Comparison of ENCODE assay signal across 2 cellular contexts in genomic region chr9:119951090-119951489, GRCh38.
TF ChIP-seq lines count a peak whose summit lies in the region.

No MANE protein-coding gene starts in this region.

TF ChIP-seq in liver, 16 proteins besides CTCF, POLR2A, EP300 and RAD21:
- no peak for TF ChIP-seq REST (IDR thresholded peaks at IDR 0.05)
- TF ChIP-seq RXRA (IDR thresholded peaks at IDR 0.05): peak in 1 of 2 donors; percentile 25
- TF ChIP-seq SP1 (IDR thresholded peaks at IDR 0.05): peak; percentile 11

TF ChIP-seq in HepG2, 621 proteins besides CTCF, POLR2A, EP300 and RAD21 (continued from another document):
- TF ChIP-seq ZFP36L2 (CRISPR knock-in tag; IDR thresholded peaks at IDR 0.05): no peak
- no peak for TF ChIP-seq ZNF503 (CRISPR knock-in tag; IDR thresholded peaks at IDR 0.05)
- TF ChIP-seq ZNF772 (CRISPR knock-in tag; IDR thresholded peaks at IDR 0.05): no peak
- TF ChIP-seq ZBTB20 (CRISPR knock-in tag; IDR thresholded peaks at IDR 0.05; ENCODE audit: borderline replicate concordance, low read depth): no peak
- TF ChIP-seq ZNF841 (CRISPR knock-in tag; IDR thresholded peaks at IDR 0.05; ENCODE audit: borderline replicate concordance): no peak
- no peak for TF ChIP-seq AFF4 (CRISPR knock-in tag; IDR thresholded peaks at IDR 0.05)
- TF ChIP-seq HNF1B (CRISPR knock-in tag; IDR thresholded peaks at IDR 0.05): no peak
- no peak for TF ChIP-seq ARNTL (CRISPR knock-in tag; IDR thresholded peaks at IDR 0.05)
- no peak for TF ChIP-seq ZNF142 (CRISPR knock-in tag; IDR thresholded peaks at IDR 0.05)
- TF ChIP-seq ZNF777 (CRISPR knock-in tag; IDR thresholded peaks at IDR 0.05): no peak
- TF ChIP-seq ZNF816 (CRISPR knock-in tag; IDR thresholded peaks at IDR 0.05; ENCODE audit: borderline replicate concordance): no peak
- no peak for TF ChIP-seq LCORL (IDR thresholded peaks at IDR 0.05)
- no peak for TF ChIP-seq LCORL (CRISPR knock-in tag; IDR thresholded peaks at IDR 0.05)
- TF ChIP-seq TFDP2 (CRISPR knock-in tag; IDR thresholded peaks at IDR 0.05): no peak
- TF ChIP-seq ZNF431 (CRISPR knock-in tag; IDR thresholded peaks at IDR 0.05; ENCODE audit: borderline replicate concordance, low read depth): no peak
- no peak for TF ChIP-seq ZNF12 (CRISPR knock-in tag; IDR thresholded peaks at IDR 0.05)
- no peak for TF ChIP-seq CENPT (CRISPR knock-in tag; IDR thresholded peaks at IDR 0.05; ENCODE audit: low read depth)
- TF ChIP-seq RARG (CRISPR knock-in tag; IDR thresholded peaks at IDR 0.05; ENCODE audit: low read depth): no peak
